20 cellular contexts compared by ENCODE assay signal in the genomic region with DNA sequence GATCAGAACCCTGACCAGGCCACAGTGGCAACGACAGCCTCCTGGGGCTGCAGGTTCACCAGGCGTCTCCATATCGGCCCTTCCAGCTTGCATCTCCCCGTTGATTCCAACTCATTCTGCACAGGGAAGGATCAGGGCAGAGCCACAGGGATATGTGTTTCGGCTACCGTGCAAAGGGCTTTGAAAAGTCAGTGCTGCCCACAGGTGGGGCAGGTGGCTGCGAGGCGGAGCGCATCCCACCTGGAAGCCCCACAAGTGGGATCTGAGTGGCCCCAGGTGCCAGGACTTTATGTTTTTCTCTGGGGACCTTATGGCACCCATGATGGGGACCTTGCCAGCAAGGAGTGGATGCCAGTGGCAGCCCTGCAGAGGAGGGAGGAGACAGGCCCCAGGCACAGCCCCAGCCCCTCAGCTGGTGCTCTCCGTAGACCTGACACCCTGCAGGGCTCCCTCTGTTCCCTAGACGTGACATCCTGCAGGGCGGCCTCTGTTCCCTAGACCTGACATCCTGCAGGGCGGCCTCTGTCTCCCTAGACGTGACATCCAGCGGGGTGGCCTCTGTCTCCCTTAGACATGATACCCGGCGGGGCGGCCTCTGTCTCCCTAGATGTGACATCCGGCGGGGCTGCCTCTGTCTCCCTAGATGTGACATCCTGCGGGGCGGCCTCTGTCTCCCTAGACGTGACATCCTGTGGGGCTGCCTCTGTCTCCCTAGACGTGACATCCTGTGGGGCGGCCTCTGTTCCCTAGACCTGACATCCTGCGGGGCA.
DNase-seq lines count a peak whose midpoint lies in the region; ATAC-seq and TF ChIP-seq lines count a peak whose summit lies in the region.
"Had no signal": no experiment of that assay in that cellular context is flagged by ENCODE, and none has a peak within 500 bp of the region (broad histone marks: within the 10 kb centered on the region; RNA-seq: fewer than 3 reads in every experiment).

No MANE protein-coding gene starts in this region.

- TF ChIP-seq CTCF in heart left ventricle (IDR thresholded peaks at IDR 0.05) (no peak), left ventricle myocardium inferior (IDR thresholded peaks at IDR 0.05; ENCODE audit: borderline replicate concordance) (no peak), chondrocyte (IDR thresholded peaks at IDR 0.05) (no peak), osteoblast (IDR thresholded peaks at IDR 0.05; ENCODE audit: extremely low read depth, low read depth, low read length) (no peak)

- H3K4me2 ChIP-seq in BLaER1 = peak overlapping the region; percentile 78
- H3K4me2 ChIP-seq in osteoblast (ENCODE audit: insufficient read depth, low read length) = no peak overlapping the region

- no peak overlapping the region for H3K27ac Mint-ChIP-seq in chondrocyte (ENCODE audit: unreplicated experiment)
- H3K27ac Mint-ChIP-seq: CD4-positive, CD25-positive, alpha-beta regulatory T cell had no signal

- peak in 3 of 5 donors; percentile 7 to 38 (median 11) for DNase-seq in heart left ventricle
- no peak for DNase-seq in left ventricle myocardium inferior
- peak; percentile 91 for DNase-seq in chondrocyte (ENCODE audit: low spot score)
- DNase-seq in osteoblast (ENCODE audit: insufficient read length, low spot score, missing footprints) = peak; percentile 74
- no peak for DNase-seq in UCSD-AML1 (lab: John Stamatoyannopoulos, UW; ENCODE audit: unreplicated experiment)
- DNase-seq in KG1 (lab: John Stamatoyannopoulos, UW) = no peak
- DNase-seq: CD4-positive, CD25-positive, alpha-beta regulatory T cell; DMS79; KBM-7; NCI-H1092; NCI-H1436; NCI-H187 treated with DMSO at 0.1 percent for 48 hours; NCI-H2107; NCI-H510A treated with DMSO at 0.1 percent for 48 hours; NCI-H774; NK-92 treated with Interleukin-12 subunit alpha and Interleukin-12 subunit beta, amount 100 ng/mL, for 24 hours had no signal

- H3K4me3 ChIP-seq in heart left ventricle (no peak overlapping the region), left ventricle myocardium inferior (no peak overlapping the region), BLaER1 (no peak overlapping the region), osteoblast (ENCODE audit: insufficient read depth, low read length) (no peak overlapping the region)
- H3K4me3 ChIP-seq: SJSA1 had no signal

- WGBS in heart left ventricle, 4 donors = 90 to 97% (median 93%) methylated on average over 19 to 26 of the region's 26 CpGs

- no peaks in the 10 kb centered on the region for H3K9me3 Mint-ChIP-seq in chondrocyte (ENCODE audit: low read depth)
- H3K9me3 Mint-ChIP-seq: CD4-positive, CD25-positive, alpha-beta regulatory T cell had no signal

- no peak for TF ChIP-seq POLR2A in heart left ventricle (IDR thresholded peaks at IDR 0.05)

- H3K4me3 Mint-ChIP-seq in chondrocyte (ENCODE audit: unreplicated experiment) = no peak overlapping the region
- H3K4me3 Mint-ChIP-seq: CD4-positive, CD25-positive, alpha-beta regulatory T cell had no signal

- H3K9me3 ChIP-seq in heart left ventricle = no peaks in the 10 kb centered on the region
- no peaks in the 10 kb centered on the region for H3K9me3 ChIP-seq in left ventricle myocardium inferior (replicated peaks)
- no peaks in the 10 kb centered on the region for H3K9me3 ChIP-seq in BLaER1
- H3K9me3 ChIP-seq in osteoblast (ENCODE audit: low read depth, low read length) = no peaks in the 10 kb centered on the region
- H3K9me3 ChIP-seq: SJSA1 had no signal

- H3K9ac ChIP-seq in BLaER1 = no peak overlapping the region

- peaks cover 4% of the 10 kb centered on the region for H3K4me1 Mint-ChIP-seq in chondrocyte (ENCODE audit: low read depth)

- H4K20me1 ChIP-seq in BLaER1 (peaks cover 100% of the 10 kb centered on the region), osteoblast (ENCODE audit: insufficient read depth, low read length) (no peaks in the 10 kb centered on the region)

- no peaks in the 10 kb centered on the region for H3K36me3 Mint-ChIP-seq in chondrocyte (ENCODE audit: low read depth)

- H2AFZ ChIP-seq in osteoblast (ENCODE audit: low read length) = no peak overlapping the region

- intact Hi-C loops in heart left ventricle (cut with DNase I) (no loop called here), left ventricle myocardium inferior (cut with micrococcal nuclease) (no loop called here)

- no peak for ATAC-seq in heart left ventricle
- ATAC-seq in HG03139 (IDR thresholded peaks at IDR 0.05; ENCODE audit: unreplicated experiment) = no peak

- no peak overlapping the region for H3K27ac ChIP-seq in heart left ventricle
- no peak overlapping the region for H3K27ac ChIP-seq in left ventricle myocardium inferior (replicated peaks)
- no peak overlapping the region for H3K27ac ChIP-seq in BLaER1
- H3K27ac ChIP-seq in osteoblast (ENCODE audit: low read depth, low read length) = no peak overlapping the region
- H3K27ac ChIP-seq: RWPE1, SJSA1 had no signal

- H3K4me1 ChIP-seq in heart left ventricle (no peaks in the 10 kb centered on the region), left ventricle myocardium inferior (no peaks in the 10 kb centered on the region), BLaER1 (peaks cover 98% of the 10 kb centered on the region), osteoblast (ENCODE audit: insufficient read depth, low read length) (no peaks in the 10 kb centered on the region)
- H3K4me1 ChIP-seq: SJSA1 had no signal

- H3K36me3 ChIP-seq in heart left ventricle (no peaks in the 10 kb centered on the region), left ventricle myocardium inferior (no peaks in the 10 kb centered on the region), BLaER1 (peaks cover 12% of the 10 kb centered on the region; the same call in 1 of the 2 replicates), osteoblast (ENCODE audit: insufficient read depth, low read length) (no peaks in the 10 kb centered on the region)
- H3K36me3 ChIP-seq: SJSA1 had no signal

- no peaks in the 10 kb centered on the region for H3K27me3 ChIP-seq in heart left ventricle
- H3K27me3 ChIP-seq in left ventricle myocardium inferior (ENCODE audit: low read depth) = no peaks in the 10 kb centered on the region
- H3K27me3 ChIP-seq in BLaER1 = peaks cover 32% of the 10 kb centered on the region
- H3K27me3 ChIP-seq in osteoblast (ENCODE audit: insufficient read depth, low read length) = no peaks in the 10 kb centered on the region
- H3K27me3 ChIP-seq: SJSA1 had no signal

- no peaks in the 10 kb centered on the region for H3K79me2 ChIP-seq in osteoblast (ENCODE audit: insufficient read depth, low read length)

- no peaks in the 10 kb centered on the region for H3K27me3 Mint-ChIP-seq in chondrocyte (ENCODE audit: low read depth)
- H3K27me3 Mint-ChIP-seq: CD4-positive, CD25-positive, alpha-beta regulatory T cell had no signal

Comparison
In these comparisons a context has a peak if more than half of its experiments do, and no peak if none do; other contexts are left out.
1. DNase-seq: peak in heart left ventricle (3 of 5), chondrocyte (single experiment) and osteoblast (single experiment); none in left ventricle myocardium inferior (single experiment), UCSD-AML1 (single experiment) and KG1 (single experiment).